In the genomic region with DNA sequence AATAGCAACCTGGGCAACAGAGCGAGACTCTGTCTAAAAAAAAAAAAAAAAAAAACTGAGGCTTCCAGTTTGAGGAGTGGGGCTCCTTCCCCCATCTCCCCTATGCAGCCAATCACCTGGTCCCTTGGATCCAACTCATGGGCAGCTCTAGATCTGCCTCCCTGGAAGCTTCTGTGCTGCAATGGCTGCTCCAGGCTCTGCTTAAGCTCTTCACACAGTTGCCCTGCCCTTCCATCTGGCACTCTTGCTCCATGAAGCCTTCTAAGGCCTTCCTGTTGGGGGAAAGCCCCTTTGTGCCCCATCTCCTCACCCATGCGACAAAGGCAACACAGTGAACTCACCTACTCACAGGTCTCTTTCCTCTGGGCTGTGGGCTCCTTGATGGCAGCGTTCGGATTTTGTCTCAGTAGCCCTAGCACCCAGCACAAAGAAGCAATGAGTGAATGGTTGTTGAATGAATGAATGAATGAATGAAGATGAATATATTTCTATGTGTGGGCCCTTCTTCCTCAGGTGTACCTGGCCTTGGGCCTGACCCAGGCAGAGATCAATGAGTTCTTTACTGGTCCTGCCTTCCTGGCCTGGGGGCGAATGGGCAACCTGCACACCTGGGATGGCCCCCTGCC, we compare ENCODE assay signal across 1 cellular context.
TF ChIP-seq lines count a peak whose summit lies in the region.

No MANE protein-coding gene starts in this region.

TF ChIP-seq in GM12878, 131 proteins besides CTCF, POLR2A, EP300 and RAD21:
- no peak for TF ChIP-seq FOS (IDR thresholded peaks at IDR 0.05; ENCODE audit: borderline replicate concordance, extremely low read depth, insufficient read length)
- TF ChIP-seq ZNF24 (IDR thresholded peaks at IDR 0.05): peak; percentile 70; the same call in 1 of the 2 replicates
TF ChIP-seq in GM12878: peak in this region for 1.
